Comparison of ENCODE assay signal across 8 cellular contexts in the genomic region with DNA sequence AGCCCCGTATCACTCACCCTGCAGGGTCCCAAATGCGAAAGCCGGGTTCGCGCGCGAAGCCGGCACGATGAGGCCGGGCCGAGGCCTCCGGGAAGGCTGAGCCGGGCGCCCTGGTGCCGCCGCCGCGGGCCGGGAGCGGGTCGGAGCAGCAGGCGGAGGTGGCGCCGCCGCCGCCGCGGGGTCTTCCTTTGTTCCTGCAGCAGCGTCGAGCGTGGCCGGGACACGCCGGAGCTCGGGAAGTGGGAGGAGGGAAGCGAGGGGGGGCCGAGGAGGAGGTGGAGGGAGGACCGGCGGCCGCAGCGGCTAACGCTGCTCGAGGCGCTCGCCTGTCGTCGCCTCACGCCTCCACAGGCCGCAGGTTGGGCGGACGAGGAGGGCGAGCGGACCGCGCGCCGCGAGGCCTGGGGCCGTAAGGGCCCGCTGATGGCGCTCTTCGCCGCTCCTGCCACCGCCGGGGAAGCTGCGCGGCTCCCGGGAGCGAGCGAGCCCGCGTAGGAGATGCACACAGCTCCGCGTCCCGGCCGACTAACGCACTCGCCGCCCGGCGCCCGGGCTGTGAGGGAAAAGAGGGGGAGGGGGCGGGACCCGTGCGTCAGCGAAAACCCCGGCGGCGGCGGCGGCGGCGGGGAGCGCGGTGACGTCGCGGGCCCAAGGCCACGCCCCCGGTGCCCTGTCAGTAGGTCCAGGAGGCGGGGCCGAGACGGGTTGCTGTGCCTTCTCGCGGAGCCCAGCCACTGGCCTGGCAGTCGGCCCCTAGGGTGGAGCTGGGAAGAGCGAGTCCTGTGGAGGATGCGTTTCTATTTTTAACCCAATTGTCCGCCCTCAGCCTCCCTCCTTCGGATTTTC. TPM values are rescaled to one million over a fixed set of nuclear protein-coding genes. Genes with fewer than 3 reads are reported as not detected.
DNase-seq lines count a peak whose midpoint lies in the region; ATAC-seq, FAIRE-seq and TF ChIP-seq lines count a peak whose summit lies in the region.

A gene with protein sequence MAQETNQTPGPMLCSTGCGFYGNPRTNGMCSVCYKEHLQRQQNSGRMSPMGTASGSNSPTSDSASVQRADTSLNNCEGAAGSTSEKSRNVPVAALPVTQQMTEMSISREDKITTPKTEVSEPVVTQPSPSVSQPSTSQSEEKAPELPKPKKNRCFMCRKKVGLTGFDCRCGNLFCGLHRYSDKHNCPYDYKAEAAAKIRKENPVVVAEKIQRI (minus strand): TSS at position 530 of the 846 bp plus-strand sequence. CDS start 4,430 bp downstream, outside the sequence.

- H3K27me3 Mint-ChIP-seq in T-helper 17 cell, result no peaks in the 10 kb centered on the region

- H3K4me1 ChIP-seq in right atrium auricular region, result peaks cover 0 to 22% of the 10 kb centered on the region in 2 donors
- peaks cover 12% of the 10 kb centered on the region for H3K4me1 ChIP-seq in psoas muscle

- H3K36me3 Mint-ChIP-seq in T-helper 17 cell (ENCODE audit: low read depth), result no peaks in the 10 kb centered on the region

- peak within 1 kb of the TSS; percentile 84 to 94 for H3K4me3 ChIP-seq in right atrium auricular region
- H3K4me3 ChIP-seq in psoas muscle, result peak within 1 kb of the TSS; percentile 84

- H3K36me3 ChIP-seq in right atrium auricular region, result peaks cover 21% of the 10 kb centered on the region
- H3K36me3 ChIP-seq in psoas muscle (ENCODE audit: insufficient read depth in 1 of 2, low read depth in 1 of 2), result peaks cover 0 to 28% of the 10 kb centered on the region in 2 donors

- peak; percentile 76 for ATAC-seq in HG02870 (IDR thresholded peaks at IDR 0.05; ENCODE audit: unreplicated experiment)
- ATAC-seq in T-helper 17 cell, result peak; percentile 83
- ATAC-seq in psoas muscle, result peak; percentile 88 to 93 (median 90)

- H3K27ac ChIP-seq in angular gyrus (ENCODE audit: low read depth, low read length) (peak within 1 kb of the TSS; percentile 100), right atrium auricular region (peak within 1 kb of the TSS; percentile 99 to 100), psoas muscle (peak within 1 kb of the TSS; percentile 99)

- no peaks in the 10 kb centered on the region for H3K9me3 ChIP-seq in T-helper 17 cell (ENCODE audit: control insufficient read depth, low read length, poor library complexity, severe bottlenecking)
- H3K9me3 ChIP-seq in right atrium auricular region, result no peaks in the 10 kb centered on the region
- H3K9me3 ChIP-seq in psoas muscle, result no peaks in the 10 kb centered on the region

- H3K4me1 Mint-ChIP-seq in T-helper 17 cell, result peaks cover 33% of the 10 kb centered on the region

- H3K27ac Mint-ChIP-seq in T-helper 17 cell, result peak within 1 kb of the TSS; percentile 100

- FAIRE-seq in urothelium cell line (lab: Jason Lieb, UNC), result peak; percentile 13

- peak; percentile 9 for TF ChIP-seq CTCF in GM13977 (IDR thresholded peaks at IDR 0.05; ENCODE audit: extremely low read depth, insufficient read depth, missing control alignments)
- no peak for TF ChIP-seq CTCF in right atrium auricular region (IDR thresholded peaks at IDR 0.05)
- TF ChIP-seq CTCF in psoas muscle (IDR thresholded peaks at IDR 0.05), result no peak

- in situ Hi-C loops in GM13977 (cut with MboI; ENCODE audit: low pct_unique_long_range_greater_than_20kb, low sequenced_read_pairs, unreplicated experiment), result loop anchor here (10.0 kb wide), 1 partner anchor 80 kb away; no protein-coding TSS in a partner anchor

- peak; percentile 98 for DNase-seq in GM13977 (ENCODE audit: low spot score)
- peak; percentile 83 for DNase-seq in NCI-H146 treated with DMSO at 0.1 percent for 48 hours (lab: John Stamatoyannopoulos, UW; ENCODE audit: unreplicated experiment)
- peak; percentile 88 to 97 (median 92) for DNase-seq in T-helper 17 cell
- peak; percentile 98 for DNase-seq in right atrium auricular region (ENCODE audit: low spot score)
- DNase-seq in psoas muscle, result peak; percentile 100
- DNase-seq in urothelium cell line (ENCODE audit: low spot score), result peak; percentile 99

- 0% methylated on average over 58 to 110 of the region's 110 CpGs for WGBS in psoas muscle, 3 donors

- H3K27me3 ChIP-seq in right atrium auricular region (no peaks in the 10 kb centered on the region), psoas muscle (ENCODE audit: insufficient read depth in 3 of 3, low read length in 2 of 3) (no peaks in the 10 kb centered on the region)

- H3K4me3 Mint-ChIP-seq in T-helper 17 cell, result peak within 1 kb of the TSS; percentile 97

- intact Hi-C loops in psoas muscle (cut with DNase I), result loop anchor here (2.0 to 5.0 kb wide), 4 partner anchors 162 to 222 kb away; no protein-coding TSS in a partner anchor

RNA-seq across cellular contexts. Expression of the gene that starts here (rescaled TPM):
- total RNA-seq in T-helper 17 cell, result 100 to 1,000 TPM; 268 to 341 TPM
- total RNA-seq in right atrium auricular region, result 100 to 1,000 TPM; 113 to 134 TPM
- total RNA-seq in psoas muscle, result 100 to 1,000 TPM; 466 to 795 (median 548) TPM
- 100 to 1,000 TPM in 2 of 3 donors, 10 to 100 TPM in 1; 77.7 to 951 (median 718) TPM for polyA plus RNA-seq in psoas muscle

Comparison
In these comparisons a context has a peak if more than half of its experiments do, and no peak if none do; other contexts are left out.
1. Peak in every context shown above with its lines: DNase-seq, ATAC-seq, H3K4me3 ChIP-seq and H3K27ac ChIP-seq.